Comparison of ENCODE assay signal across 20 cellular contexts in the genomic region with DNA sequence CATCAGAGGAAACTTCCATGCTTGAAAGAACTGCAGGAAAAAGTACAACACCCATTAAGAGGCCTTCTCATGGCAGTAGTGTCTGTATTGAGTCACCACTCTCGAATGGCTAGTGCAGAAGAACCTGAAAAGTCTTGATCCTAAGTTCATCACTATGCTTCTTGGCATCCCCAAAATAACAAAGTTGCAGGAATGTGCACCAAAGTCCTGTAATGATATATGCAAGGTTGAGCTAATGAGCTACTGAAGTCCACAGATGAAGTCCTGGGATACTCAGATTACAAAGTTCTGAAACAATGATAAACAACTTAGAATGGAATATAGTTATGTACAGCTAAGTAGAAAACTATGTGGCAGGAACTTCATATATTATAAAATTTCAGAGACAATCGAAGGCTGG.
"Had no signal": no experiment of that assay in that cellular context is flagged by ENCODE, and none has a peak within 500 bp of the region (broad histone marks: within the 10 kb centered on the region; RNA-seq: fewer than 3 reads in every experiment).

No MANE protein-coding gene starts in this region.

- H3K4me1 ChIP-seq: left ventricle myocardium inferior, right atrium auricular region, tibial nerve, uterus had no signal

- H3K36me3 ChIP-seq: brain microvascular endothelial cell, left ventricle myocardium inferior, right atrium auricular region, tibial nerve, uterus had no signal

- H3K27ac ChIP-seq: brain microvascular endothelial cell, hepatocyte, left ventricle myocardium inferior, right atrium auricular region, skin epidermis, tibial nerve, uterus had no signal

- DNase-seq: activated CD4-positive, alpha-beta memory T cell treated with anti-CD3 and anti-CD28 coated beads, Interleukin-2, amount 10 ng/mL, durations not matched to agents 7 days and 5 days; activated CD4-positive, alpha-beta T cell treated with anti-CD3 and anti-CD28 coated beads for 4 hours; activated effector memory CD4-positive, alpha-beta T cell treated with anti-CD3 and anti-CD28 coated beads, Interleukin-2, amount 50 U/mL, for 16 hours; activated T-cell treated with anti-CD3 and anti-CD28 coated beads, Interleukin-2, amount 50 U/mL, for 48 hours; amniotic stem cell; brain microvascular endothelial cell; effector memory CD4-positive, alpha-beta T cell; left ventricle myocardium inferior; naive thymus-derived CD8-positive, alpha-beta T cell; stimulated activated CD4-positive, alpha-beta T cell treated with anti-CD3 and anti-CD28 coated beads, Interleukin-15, amount 100 ng/mL, for 24 hours; stimulated activated CD4-positive, alpha-beta T cell treated with anti-CD3 and anti-CD28 coated beads, Interleukin-4, amount 100 ng/mL, for 24 hours; stimulated activated naive CD4-positive, alpha-beta T cell; substantia nigra; uterus had no signal

- FAIRE-seq: keratinocyte had no signal

- H3K4me3 ChIP-seq: hepatocyte, left ventricle myocardium inferior, right atrium auricular region, skin epidermis, tibial nerve, uterus had no signal

- H3K27me3 ChIP-seq: brain microvascular endothelial cell, hepatocyte, right atrium auricular region, tibial nerve, uterus had no signal

- ATAC-seq: naive thymus-derived CD8-positive, alpha-beta T cell; WTC11 had no signal

- H3K9me3 ChIP-seq: left ventricle myocardium inferior, right atrium auricular region, tibial nerve, uterus had no signal
